ENCODE assay signal across 28 cellular contexts in the genomic region with DNA sequence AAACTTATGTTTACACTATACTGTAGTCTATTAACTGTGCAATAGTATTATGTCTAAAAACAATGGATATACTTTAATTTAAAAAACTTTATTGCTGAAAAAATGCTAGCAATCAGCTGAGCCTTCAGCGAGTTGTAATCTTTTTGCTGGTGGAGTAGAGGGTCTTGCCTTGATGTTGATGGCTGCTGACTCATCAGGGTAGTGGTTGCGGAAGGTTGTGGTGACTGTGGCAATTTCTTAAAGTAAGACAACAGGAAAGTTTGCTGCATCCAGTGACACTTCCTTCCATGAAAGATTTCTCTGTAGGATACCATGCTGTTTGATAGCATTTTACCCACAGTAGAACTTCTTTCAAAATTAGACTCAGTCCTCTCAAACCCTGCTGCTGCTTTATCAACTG.
"Had no signal": no experiment of that assay in that cellular context is flagged by ENCODE, and none has a peak within 500 bp of the region (broad histone marks: within the 10 kb centered on the region; RNA-seq: fewer than 3 reads in every experiment).

No MANE protein-coding gene starts in this region.

- H3K27me3 ChIP-seq: ovary, thyroid gland, vagina had no signal

- ATAC-seq: esophagus mucosa; gastroesophageal sphincter; heart left ventricle; left colon; left ventricle myocardium superior; lower lobe of right lung; naive thymus-derived CD8-positive, alpha-beta T cell; psoas muscle; right cardiac atrium; stimulated activated effector memory CD8-positive, alpha-beta T cell treated with anti-CD3 and anti-CD28 coated beads, Interleukin-12 subunit alpha, Interleukin-12 subunit beta, amount 100 ng/mL, for 72 hours had no signal

- H3K36me3 ChIP-seq: gastroesophageal sphincter, heart left ventricle, lower lobe of right lung, ovary, sigmoid colon, stomach, thyroid gland, vagina had no signal

- H3K4me3 ChIP-seq: gastroesophageal sphincter, heart left ventricle, lower lobe of right lung, ovary, psoas muscle, sigmoid colon, stomach, thyroid gland, vagina had no signal

- H3K27ac ChIP-seq: epithelial cell of prostate, gastroesophageal sphincter, heart left ventricle, lower lobe of right lung, ovary, psoas muscle, sigmoid colon, stomach, thyroid gland, vagina had no signal

- H3K27ac Mint-ChIP-seq: dendritic cell treated with granulocyte-macrophage colony-stimulating factor and Interleukin-4, amounts not matched to agents 40 ng/mL and 50 ng/mL, for 4 days; endodermal cell; naive thymus-derived CD8-positive, alpha-beta T cell; nephron progenitor cell; stimulated activated effector memory CD8-positive, alpha-beta T cell treated with anti-CD3 and anti-CD28 coated beads, Interleukin-12 subunit alpha, Interleukin-12 subunit beta, amount 100 ng/mL, for 72 hours had no signal

- H3K4me1 Mint-ChIP-seq: naive thymus-derived CD8-positive, alpha-beta T cell; nephron progenitor cell; stimulated activated effector memory CD8-positive, alpha-beta T cell treated with anti-CD3 and anti-CD28 coated beads, Interleukin-12 subunit alpha, Interleukin-12 subunit beta, amount 100 ng/mL, for 72 hours had no signal

- H3K36me3 Mint-ChIP-seq: naive thymus-derived CD8-positive, alpha-beta T cell; stimulated activated effector memory CD8-positive, alpha-beta T cell treated with anti-CD3 and anti-CD28 coated beads, Interleukin-12 subunit alpha, Interleukin-12 subunit beta, amount 100 ng/mL, for 72 hours had no signal

- H3K4me1 ChIP-seq: gastroesophageal sphincter, heart left ventricle, lower lobe of right lung, psoas muscle, sigmoid colon, stomach, thyroid gland, vagina had no signal

- H3K9me3 Mint-ChIP-seq: dendritic cell treated with granulocyte-macrophage colony-stimulating factor and Interleukin-4, amounts not matched to agents 40 ng/mL and 50 ng/mL, for 4 days; endodermal cell; naive thymus-derived CD8-positive, alpha-beta T cell; stimulated activated effector memory CD8-positive, alpha-beta T cell treated with anti-CD3 and anti-CD28 coated beads, Interleukin-12 subunit alpha, Interleukin-12 subunit beta, amount 100 ng/mL, for 72 hours had no signal

- DNase-seq: effector CD8-positive, alpha-beta T cell; endodermal cell; foreskin fibroblast; heart left ventricle; hippocampal formation; left colon; left ventricle myocardium superior; lower lobe of right lung; naive thymus-derived CD8-positive, alpha-beta T cell; nephron progenitor cell; occipital lobe; ovary; posterior cingulate gyrus; psoas muscle; right cardiac atrium; sigmoid colon; stimulated activated CD4-positive, alpha-beta T cell treated with anti-CD3 and anti-CD28 coated beads, Interleukin-2, amount 100 ng/mL, for 24 hours; stimulated activated CD4-positive, alpha-beta T cell treated with anti-CD3 and anti-CD28 coated beads, Interleukin-4, amount 100 ng/mL, for 24 hours; stimulated activated naive CD4-positive, alpha-beta T cell treated with Interleukin-2 at 50 U/mL for 16 hours; stomach; thyroid gland; trophoblast cell had no signal

- H3K4me3 Mint-ChIP-seq: dendritic cell treated with granulocyte-macrophage colony-stimulating factor and Interleukin-4, amounts not matched to agents 40 ng/mL and 50 ng/mL, for 4 days; endodermal cell; naive thymus-derived CD8-positive, alpha-beta T cell; nephron progenitor cell; stimulated activated effector memory CD8-positive, alpha-beta T cell treated with anti-CD3 and anti-CD28 coated beads, Interleukin-12 subunit alpha, Interleukin-12 subunit beta, amount 100 ng/mL, for 72 hours had no signal

- H3K9me3 ChIP-seq: gastroesophageal sphincter, heart left ventricle, lower lobe of right lung, ovary, psoas muscle, sigmoid colon, stomach, thyroid gland, vagina had no signal
